ENCODE assay signal across 8 cellular contexts in the genomic region with DNA sequence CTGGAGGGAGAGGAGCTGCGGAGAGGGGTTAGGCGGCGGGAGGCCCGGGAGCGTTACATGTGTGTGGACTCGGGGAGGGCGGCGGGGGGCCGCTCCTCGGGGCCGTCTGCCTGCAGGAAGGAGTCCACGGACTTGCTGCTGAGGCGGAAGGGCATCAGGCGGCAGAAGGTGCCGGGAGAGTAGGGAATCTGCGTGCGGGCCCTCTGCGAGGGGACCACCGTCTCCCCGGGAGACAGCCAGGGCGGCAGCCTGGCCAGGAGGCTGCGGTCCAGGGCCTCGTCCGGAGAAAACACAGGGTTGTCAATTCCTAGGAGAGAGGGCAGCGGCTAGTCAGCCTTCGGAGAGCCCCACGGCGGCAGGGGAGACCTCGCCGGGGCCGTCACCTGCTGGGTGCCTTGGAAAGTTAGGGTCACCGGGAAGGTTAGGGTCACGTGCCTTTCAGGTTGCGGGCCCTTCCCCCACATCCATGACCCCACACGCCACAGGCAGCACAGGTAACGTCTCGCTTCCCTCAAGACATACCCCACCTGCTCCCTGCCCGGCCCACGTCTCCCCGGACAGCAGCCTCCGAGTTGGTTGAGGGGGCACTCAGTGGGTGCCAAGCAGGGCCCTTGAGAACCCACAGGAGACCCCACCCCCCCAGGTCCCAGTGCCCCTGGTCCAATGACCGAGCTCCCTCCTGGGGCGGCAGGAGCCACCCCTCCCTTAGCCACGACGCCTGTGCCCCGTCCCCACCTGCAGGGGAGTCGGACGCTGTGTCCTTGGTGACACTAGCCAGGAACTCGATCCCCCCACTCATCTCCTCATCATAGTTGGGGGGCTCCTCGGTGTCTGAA. TPM values are rescaled to one million over a fixed set of nuclear protein-coding genes. Genes with fewer than 3 reads are reported as not detected.
DNase-seq lines count a peak whose midpoint lies in the region; ATAC-seq and TF ChIP-seq lines count a peak whose summit lies in the region.

No MANE protein-coding gene starts in this region.

- no peak overlapping the region for H3K27ac ChIP-seq in cardiac muscle cell
- no peak overlapping the region for H3K27ac ChIP-seq in sigmoid colon

- peaks cover 14% of the 10 kb centered on the region for H3K4me1 ChIP-seq in cardiac muscle cell (ENCODE audit: low read depth)
- H3K4me1 ChIP-seq in sigmoid colon, result peaks cover 0 to 31% (median 23%) of the 10 kb centered on the region in 4 donors

- H3K36me3 ChIP-seq in cardiac muscle cell (no peaks in the 10 kb centered on the region), sigmoid colon (no peaks in the 10 kb centered on the region)

- WGBS in sigmoid colon, 2 donors, result 7 to 20% methylated on average over 50 of the region's 50 CpGs

- H3K27me3 ChIP-seq in cardiac muscle cell, result peaks cover 18% of the 10 kb centered on the region
- H3K27me3 ChIP-seq in sigmoid colon, result peaks cover 22 to 54% (median 51%) of the 10 kb centered on the region in 3 donors

- peak overlapping the region; percentile 70 for H3K4me3 Mint-ChIP-seq in T-helper 2 cell treated with Interferon-gamma antibody and Interleukin-4, amounts not matched to agents 5 μg/mL and 100 μg/mL, for 36 hours

- no peak for ATAC-seq in GM21786 (IDR thresholded peaks at IDR 0.05; ENCODE audit: unreplicated experiment)

- no peak for TF ChIP-seq POLR2A in sigmoid colon (IDR thresholded peaks at IDR 0.05)

- no peaks in the 10 kb centered on the region for H3K9me3 Mint-ChIP-seq in T-helper 2 cell treated with Interferon-gamma antibody and Interleukin-4, amounts not matched to agents 5 μg/mL and 100 μg/mL, for 36 hours

- DNase-seq in NCI-H146 (lab: John Stamatoyannopoulos, UW), result peak; percentile 35
- no peak for DNase-seq in NCI-H146 treated with DMSO at 0.1 percent for 48 hours (lab: John Stamatoyannopoulos, UW; ENCODE audit: unreplicated experiment)
- DNase-seq in T-helper 2 cell treated with Interferon-gamma antibody and Interleukin-4, amounts not matched to agents 5 μg/mL and 100 μg/mL, for 36 hours (ENCODE audit: low spot score), result no peak
- DNase-seq in cardiac muscle cell (ENCODE audit: low read depth in 1 of 2, low spot score in 1 of 2), result peak in 1 of 2 donors; percentile 13
- DNase-seq in sigmoid colon, result peak; percentile 69
- DNase-seq in hippocampal formation (lab: John Stamatoyannopoulos, UW), result no peak
- no peak for DNase-seq in inferior parietal cortex (ENCODE audit: extremely low spot score)

- intact Hi-C loops in sigmoid colon (cut with DNase I), result loop anchor here (10.0 kb wide), 1 partner anchor 140 kb away; the partner anchor contains the start of gene CEP72

- H3K27ac Mint-ChIP-seq in T-helper 2 cell treated with Interferon-gamma antibody and Interleukin-4, amounts not matched to agents 5 μg/mL and 100 μg/mL, for 36 hours, result no peak overlapping the region

- TF ChIP-seq CTCF in cardiac muscle cell (IDR thresholded peaks at IDR 0.05; ENCODE audit: low read depth, low read length), result no peak
- TF ChIP-seq CTCF in sigmoid colon (IDR thresholded peaks at IDR 0.05), result no peak

- peaks cover 12% of the 10 kb centered on the region for H3K4me1 Mint-ChIP-seq in T-helper 2 cell treated with Interferon-gamma antibody and Interleukin-4, amounts not matched to agents 5 μg/mL and 100 μg/mL, for 36 hours (ENCODE audit: low read depth)

- H3K4me3 ChIP-seq in cardiac muscle cell, result peak overlapping the region; percentile 11
- peak overlapping the region in 2 of 4 donors; percentile 35 to 93 for H3K4me3 ChIP-seq in sigmoid colon

- H3K9me3 ChIP-seq in cardiac muscle cell (ENCODE audit: low read depth) (no peaks in the 10 kb centered on the region), sigmoid colon (no peaks in the 10 kb centered on the region)

- peaks cover 9% of the 10 kb centered on the region for H3K27me3 Mint-ChIP-seq in T-helper 2 cell treated with Interferon-gamma antibody and Interleukin-4, amounts not matched to agents 5 μg/mL and 100 μg/mL, for 36 hours (ENCODE audit: low read depth)

- TF ChIP-seq EP300 in sigmoid colon (IDR thresholded peaks at IDR 0.05), result no peak

- peaks cover 10% of the 10 kb centered on the region for H3K36me3 Mint-ChIP-seq in T-helper 2 cell treated with Interferon-gamma antibody and Interleukin-4, amounts not matched to agents 5 μg/mL and 100 μg/mL, for 36 hours (ENCODE audit: low read depth)

RNA-seq across cellular contexts. Expression of gene EXOC3, which starts 32.1 kb away (rescaled TPM):
- total RNA-seq in cardiac muscle cell, result 30.5 and 56.4 TPM in 2 replicates
- polyA plus RNA-seq in cardiac muscle cell, result 34.8 and 36.3 TPM in 2 replicates
- 10 to 100 TPM; 45.7 to 68.7 (median 48.5) TPM for total RNA-seq in sigmoid colon
- polyA plus RNA-seq in sigmoid colon, result 10 to 100 TPM; 18.6 to 60.9 (median 36.1) TPM

RNA-seq across cellular contexts. Expression of gene SLC9A3, which starts 49.2 kb away (rescaled TPM):
- total RNA-seq in cardiac muscle cell (11.3 and 15.3 TPM in 2 replicates), sigmoid colon (1 to 10 TPM in 3 of 4 donors, under 1 TPM in 1; 0.83 to 2.5 (median 2.4) TPM)
- polyA plus RNA-seq in cardiac muscle cell (4.8 and 5.7 TPM in 2 replicates), sigmoid colon (10 to 100 TPM; 12.0 to 51.3 (median 19.9) TPM)

Comparison
In these comparisons a context has a peak if more than half of its experiments do, and no peak if none do; other contexts are left out.
1. DNase-seq: peak in NCI-H146 (single experiment) and sigmoid colon (single experiment); none in NCI-H146 treated with DMSO at 0.1 percent for 48 hours (single experiment), T-helper 2 cell treated with Interferon-gamma antibody and Interleukin-4, amounts not matched to agents 5 μg/mL and 100 μg/mL, for 36 hours (single experiment), hippocampal formation (0 of 2) and inferior parietal cortex (single experiment).